8 cellular contexts compared by ENCODE assay signal in the genomic region with DNA sequence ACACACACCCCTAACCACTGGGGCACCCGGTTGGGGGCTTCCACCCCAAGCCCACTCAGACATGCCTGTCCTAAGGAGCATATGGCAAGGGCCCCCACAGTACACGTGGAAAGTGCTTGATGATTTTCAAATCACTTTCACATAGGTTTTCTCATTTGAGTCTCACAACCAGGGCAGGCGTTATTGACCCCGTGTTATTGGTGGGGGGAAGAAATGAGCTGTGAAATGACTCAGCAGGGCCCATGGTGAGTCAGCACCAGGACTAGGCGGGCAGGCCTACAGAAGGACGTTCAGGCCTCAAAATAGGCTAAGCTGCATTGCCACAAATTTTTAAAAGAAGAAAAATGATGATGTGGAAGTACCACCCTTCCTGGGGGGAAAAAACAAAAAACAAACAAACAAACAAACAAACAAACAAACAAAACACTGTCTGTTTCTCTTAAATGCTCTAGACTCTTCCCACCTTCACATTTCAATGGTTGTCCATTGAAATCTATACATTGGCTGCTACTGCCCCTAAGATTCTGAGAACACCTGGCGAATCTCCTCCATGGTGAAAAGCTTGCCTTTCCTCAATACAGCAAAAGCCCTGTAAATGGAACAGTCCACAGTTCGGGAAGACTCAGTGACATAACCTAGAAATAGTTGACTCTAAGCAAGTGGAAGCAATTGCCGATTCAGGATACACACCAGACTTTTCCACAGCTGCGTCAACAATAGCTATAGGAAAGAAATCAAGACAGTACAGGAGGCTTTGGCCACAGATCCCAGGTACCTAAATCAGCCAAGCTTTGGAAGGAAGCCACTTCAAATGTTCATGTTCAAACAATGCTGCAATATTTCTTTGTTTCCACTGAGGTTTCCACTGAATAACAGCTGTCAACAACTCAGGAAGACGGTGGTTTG.
DNase-seq lines count a peak whose midpoint lies in the region; ATAC-seq and TF ChIP-seq lines count a peak whose summit lies in the region.

No MANE protein-coding gene starts in this region.

- no peak for TF ChIP-seq CTCF in CD4-positive, alpha-beta T cell (IDR thresholded peaks at IDR 0.05)

- ATAC-seq in activated CD4-positive, CD25-positive, alpha-beta regulatory T cell treated with anti-CD3 and anti-CD28 coated beads, Interleukin-2, amount 50 U/mL, for 24 hours: peak; percentile 93 to 96
- no peak for ATAC-seq in HG02678 (IDR thresholded peaks at IDR 0.05; ENCODE audit: unreplicated experiment)
- no peak for ATAC-seq in CD4-positive, alpha-beta T cell (ENCODE audit: poor library complexity)

- no peak for DNase-seq in activated CD4-positive, CD25-positive, alpha-beta regulatory T cell treated with anti-CD3 and anti-CD28 coated beads, Interleukin-2, amount 50 U/mL, for 72 hours
- DNase-seq in NOMO-1 treated with DMSO at 0.1 percent for 48 hours (lab: John Stamatoyannopoulos, UW; ENCODE audit: unreplicated experiment): peak; percentile 49
- peak; percentile 64 for DNase-seq in stimulated activated CD4-positive, alpha-beta T cell treated with anti-CD3 and anti-CD28 coated beads, Interleukin-1b, Interleukin-23, amount 100 ng/mL, for 48 hours
- DNase-seq in effector CD4-positive, alpha-beta T cell: no peak
- DNase-seq in CD4-positive, alpha-beta T cell: no peak

- H3K27ac Mint-ChIP-seq in dendritic cell treated with granulocyte-macrophage colony-stimulating factor and Interleukin-4, amounts not matched to agents 40 ng/mL and 50 ng/mL, for 4 days: peak overlapping the region; percentile 65
- no peak overlapping the region for H3K27ac Mint-ChIP-seq in CD4-positive, alpha-beta T cell

- no peaks in the 10 kb centered on the region for H3K9me3 Mint-ChIP-seq in dendritic cell treated with granulocyte-macrophage colony-stimulating factor and Interleukin-4, amounts not matched to agents 40 ng/mL and 50 ng/mL, for 4 days
- no peaks in the 10 kb centered on the region for H3K9me3 Mint-ChIP-seq in CD4-positive, alpha-beta T cell

- H3K9me3 ChIP-seq in CD4-positive, alpha-beta T cell (ENCODE audit: control insufficient read depth, low read length): no peaks in the 10 kb centered on the region

- intact Hi-C loops in dendritic cell treated with granulocyte-macrophage colony-stimulating factor and Interleukin-4, amounts not matched to agents 40 ng/mL and 50 ng/mL, for 4 days (cut with micrococcal nuclease): no loop called here
- intact Hi-C loops in CD4-positive, alpha-beta T cell (cut with DNase I, micrococcal nuclease): no loop called here

- POLR2A ChIA-PET in CD4-positive, alpha-beta T cell (lab: Charles Lee): interaction anchor here (1.0 kb wide), 1 partner anchor 282 kb away, joined by 3 read pairs; no protein-coding TSS in a partner anchor

- no peaks in the 10 kb centered on the region for H3K36me3 Mint-ChIP-seq in dendritic cell treated with granulocyte-macrophage colony-stimulating factor and Interleukin-4, amounts not matched to agents 40 ng/mL and 50 ng/mL, for 4 days (ENCODE audit: low read depth)
- H3K36me3 Mint-ChIP-seq in CD4-positive, alpha-beta T cell (ENCODE audit: low read depth): no peaks in the 10 kb centered on the region

- peaks cover 58% of the 10 kb centered on the region for H3K4me1 Mint-ChIP-seq in dendritic cell treated with granulocyte-macrophage colony-stimulating factor and Interleukin-4, amounts not matched to agents 40 ng/mL and 50 ng/mL, for 4 days (ENCODE audit: low read depth)
- H3K4me1 Mint-ChIP-seq in CD4-positive, alpha-beta T cell (ENCODE audit: low read depth): peaks cover 20% of the 10 kb centered on the region

- H3K27ac ChIP-seq in CD4-positive, alpha-beta T cell (ENCODE audit: low read depth, low read length): no peak overlapping the region

- no peak overlapping the region for H3K4me3 Mint-ChIP-seq in dendritic cell treated with granulocyte-macrophage colony-stimulating factor and Interleukin-4, amounts not matched to agents 40 ng/mL and 50 ng/mL, for 4 days
- no peak overlapping the region for H3K4me3 Mint-ChIP-seq in CD4-positive, alpha-beta T cell

- H3K27me3 ChIP-seq in CD4-positive, alpha-beta T cell (ENCODE audit: control insufficient read depth, insufficient read depth, low read length): no peaks in the 10 kb centered on the region

- H3K27me3 Mint-ChIP-seq in dendritic cell treated with granulocyte-macrophage colony-stimulating factor and Interleukin-4, amounts not matched to agents 40 ng/mL and 50 ng/mL, for 4 days: peaks cover 3% of the 10 kb centered on the region
- no peaks in the 10 kb centered on the region for H3K27me3 Mint-ChIP-seq in CD4-positive, alpha-beta T cell

- CTCF ChIA-PET in CD4-positive, alpha-beta T cell (lab: Charles Lee): no interaction called here

Comparison
In these comparisons a context has a peak if more than half of its experiments do, and no peak if none do; other contexts are left out.
1. ATAC-seq: peak in activated CD4-positive, CD25-positive, alpha-beta regulatory T cell treated with anti-CD3 and anti-CD28 coated beads, Interleukin-2, amount 50 U/mL, for 24 hours (2 of 2); none in HG02678 (single experiment) and CD4-positive, alpha-beta T cell (single experiment).
2. DNase-seq: peak in NOMO-1 treated with DMSO at 0.1 percent for 48 hours (single experiment) and stimulated activated CD4-positive, alpha-beta T cell treated with anti-CD3 and anti-CD28 coated beads, Interleukin-1b, Interleukin-23, amount 100 ng/mL, for 48 hours (single experiment); none in activated CD4-positive, CD25-positive, alpha-beta regulatory T cell treated with anti-CD3 and anti-CD28 coated beads, Interleukin-2, amount 50 U/mL, for 72 hours (single experiment), effector CD4-positive, alpha-beta T cell (single experiment) and CD4-positive, alpha-beta T cell (0 of 10).